10 cellular contexts compared by ENCODE assay signal in the genomic region with DNA sequence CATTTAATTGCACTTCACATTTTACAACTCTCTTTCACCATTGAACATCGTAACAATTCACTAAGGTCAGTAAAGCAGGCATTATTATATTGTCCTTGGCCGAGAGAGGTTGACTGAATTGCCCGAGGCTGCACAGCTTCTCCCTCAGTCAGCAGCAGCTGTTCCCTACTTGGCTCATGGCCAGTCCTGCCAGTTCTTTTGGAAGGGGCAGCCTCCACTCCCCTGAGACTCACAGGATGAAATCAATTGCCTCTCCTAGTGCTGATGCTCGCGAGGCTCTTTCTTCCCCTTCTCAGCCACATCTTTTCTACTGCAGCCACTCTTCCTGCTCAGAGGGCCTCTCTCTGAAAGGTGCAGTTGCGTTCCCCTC.
DNase-seq lines count a peak whose midpoint lies in the region; ATAC-seq and TF ChIP-seq lines count a peak whose summit lies in the region.
"Had no signal": no experiment of that assay in that cellular context is flagged by ENCODE, and none has a peak within 500 bp of the region (broad histone marks: within the 10 kb centered on the region; RNA-seq: fewer than 3 reads in every experiment).

No MANE protein-coding gene starts in this region.

- peak overlapping the region; percentile 71 to 93 (median 76) for H3K27ac Mint-ChIP-seq in CD4-positive, CD25-positive, alpha-beta regulatory T cell

- ATAC-seq in CD4-positive, CD25-positive, alpha-beta regulatory T cell (ENCODE audit: low read depth in 2 of 2): no peak
- peak; percentile 26 for ATAC-seq in GM18909 (IDR thresholded peaks at IDR 0.05; ENCODE audit: poor library complexity, unreplicated experiment)
- peak; percentile 14 for ATAC-seq in HG03135 (IDR thresholded peaks at IDR 0.05; ENCODE audit: unreplicated experiment)
- ATAC-seq in HG02973 (IDR thresholded peaks at IDR 0.05; ENCODE audit: unreplicated experiment): no peak

- H3K4me1 ChIP-seq in CD4-positive, CD25-positive, alpha-beta regulatory T cell (ENCODE audit: control insufficient read depth, insufficient read depth, low read length, poor library complexity, severe bottlenecking): peaks cover 57% of the 10 kb centered on the region
- 0 out of 2 replicates have a peak, but pooled peaks cover 2% of the 10 kb centered on the region for H3K4me1 ChIP-seq in SJCRH30
- peaks cover 0 to 9% (median 7%) of the 10 kb centered on the region in 4 donors for H3K4me1 ChIP-seq in esophagus muscularis mucosa
- H3K4me1 ChIP-seq in sigmoid colon: no peaks in the 10 kb centered on the region

- intact Hi-C loops in esophagus muscularis mucosa (cut with DNase I): no loop called here
- intact Hi-C loops in sigmoid colon (cut with DNase I): no loop called here

- H3K36me3 ChIP-seq in CD4-positive, CD25-positive, alpha-beta regulatory T cell (ENCODE audit: control insufficient read depth, insufficient read depth, low read length): no peaks in the 10 kb centered on the region
- H3K36me3 ChIP-seq in SJCRH30 (no peaks in the 10 kb centered on the region), esophagus muscularis mucosa (no peaks in the 10 kb centered on the region), sigmoid colon (no peaks in the 10 kb centered on the region)

- TF ChIP-seq POLR2A in esophagus muscularis mucosa (IDR thresholded peaks at IDR 0.05; ENCODE audit: low read depth): no peak
- TF ChIP-seq POLR2A in sigmoid colon (IDR thresholded peaks at IDR 0.05): no peak

- peak overlapping the region; percentile 60 to 89 (median 76) for H3K4me3 Mint-ChIP-seq in CD4-positive, CD25-positive, alpha-beta regulatory T cell

- H3K27me3 ChIP-seq in CD4-positive, CD25-positive, alpha-beta regulatory T cell (ENCODE audit: control insufficient read depth, insufficient read depth, low read length): no peaks in the 10 kb centered on the region
- 0 out of 2 replicates have a peak, but pooled peaks cover 6% of the 10 kb centered on the region for H3K27me3 ChIP-seq in SJCRH30
- peaks cover 0 to 11% (median 0%) of the 10 kb centered on the region in 4 donors for H3K27me3 ChIP-seq in esophagus muscularis mucosa
- peaks cover 0 to 6% (median 0%) of the 10 kb centered on the region in 3 donors for H3K27me3 ChIP-seq in sigmoid colon

- TF ChIP-seq CTCF in esophagus muscularis mucosa (IDR thresholded peaks at IDR 0.05) (no peak), sigmoid colon (IDR thresholded peaks at IDR 0.05) (no peak)

- no peaks in the 10 kb centered on the region for H3K36me3 Mint-ChIP-seq in CD4-positive, CD25-positive, alpha-beta regulatory T cell

- H3K4me1 Mint-ChIP-seq in CD4-positive, CD25-positive, alpha-beta regulatory T cell: peaks cover 27 to 69% (median 51%) of the 10 kb centered on the region in 4 donors

- peak overlapping the region; percentile 49 for H3K4me3 ChIP-seq in CD4-positive, CD25-positive, alpha-beta regulatory T cell (ENCODE audit: low read depth, low read length)
- H3K4me3 ChIP-seq in SJCRH30 (no peak overlapping the region), esophagus muscularis mucosa (no peak overlapping the region), sigmoid colon (no peak overlapping the region)

- 72% methylated on average over 6 of the region's 6 CpGs for WGBS in esophagus muscularis mucosa
- 34 to 38% methylated on average over 6 of the region's 6 CpGs for WGBS in sigmoid colon, 2 donors

- no peak for DNase-seq in CD4-positive, CD25-positive, alpha-beta regulatory T cell
- DNase-seq in SJCRH30 (peak; percentile 84 to 90), esophagus muscularis mucosa (ENCODE audit: extremely low spot score) (no peak), SW 1271 (lab: John Stamatoyannopoulos, UW) (no peak), sigmoid colon (no peak)
- DNase-seq: head of caudate nucleus, substantia nigra had no signal

- no peaks in the 10 kb centered on the region for H3K9me3 ChIP-seq in CD4-positive, CD25-positive, alpha-beta regulatory T cell (ENCODE audit: control insufficient read depth in 2 of 2, low read length in 2 of 2)
- H3K9me3 ChIP-seq in SJCRH30 (replicated peaks) (no peaks in the 10 kb centered on the region), esophagus muscularis mucosa (peaks cover 0 to 4% (median 0%) of the 10 kb centered on the region in 4 donors), sigmoid colon (peaks cover 0 to 5% (median 3%) of the 10 kb centered on the region in 4 donors)

- H3K27ac ChIP-seq in CD4-positive, CD25-positive, alpha-beta regulatory T cell (ENCODE audit: insufficient read depth, low read length, poor library complexity, severe bottlenecking): peak overlapping the region; percentile 71
- H3K27ac ChIP-seq in SJCRH30: no peak overlapping the region
- no peak overlapping the region for H3K27ac ChIP-seq in esophagus muscularis mucosa (replicated peaks in 1 of 4)
- no peak overlapping the region for H3K27ac ChIP-seq in sigmoid colon

- no peaks in the 10 kb centered on the region for H3K27me3 Mint-ChIP-seq in CD4-positive, CD25-positive, alpha-beta regulatory T cell

- TF ChIP-seq EP300 in esophagus muscularis mucosa (IDR thresholded peaks at IDR 0.05) (no peak), sigmoid colon (IDR thresholded peaks at IDR 0.05) (no peak)

- H3K9me3 Mint-ChIP-seq in CD4-positive, CD25-positive, alpha-beta regulatory T cell: peaks cover 0 to 2% (median 0%) of the 10 kb centered on the region in 7 donors

Comparison
In these comparisons a context has a peak if more than half of its experiments do, and no peak if none do; other contexts are left out.
1. ATAC-seq: peak in GM18909 (single experiment) and HG03135 (single experiment); none in CD4-positive, CD25-positive, alpha-beta regulatory T cell (0 of 2) and HG02973 (single experiment).
2. DNase-seq: peak in SJCRH30 (2 of 2); none in CD4-positive, CD25-positive, alpha-beta regulatory T cell (0 of 3), esophagus muscularis mucosa (single experiment), SW 1271 (0 of 2) and sigmoid colon (single experiment).